ENCODE assay signal across 2 cellular contexts in the genomic region with DNA sequence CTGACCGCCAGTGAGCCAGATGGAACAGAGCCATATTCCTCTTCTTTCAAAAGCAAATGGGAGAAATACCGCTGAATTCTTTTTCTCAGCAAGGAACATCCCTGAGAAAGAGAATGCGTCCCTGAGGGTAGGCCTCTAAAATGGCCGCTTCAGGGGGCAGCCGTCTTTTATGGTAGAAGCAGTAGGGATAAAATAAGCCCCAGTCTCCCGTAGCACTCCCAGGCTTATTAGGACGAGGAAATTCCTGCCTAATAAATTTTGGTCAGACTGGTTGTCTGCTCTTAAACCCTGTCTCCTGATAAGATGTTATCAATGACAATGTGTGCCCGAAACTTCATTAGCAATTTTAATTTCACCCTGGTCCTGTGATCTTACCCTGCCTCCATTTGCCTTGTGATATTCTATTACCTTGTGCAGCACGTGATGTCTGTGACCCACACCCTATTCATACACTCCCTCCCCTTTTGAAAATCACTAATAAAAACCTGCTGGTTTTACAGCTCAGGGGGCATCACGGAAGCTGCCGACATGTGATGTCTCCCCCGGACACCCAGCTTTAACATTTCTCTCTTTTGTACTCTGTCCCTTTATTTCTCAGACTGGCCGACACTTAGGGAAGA.
TF ChIP-seq lines count a peak whose summit lies in the region.

No MANE protein-coding gene starts in this region.

TF ChIP-seq in H1, 55 proteins besides CTCF, POLR2A, EP300 and RAD21:
- TF ChIP-seq, protein P1, sequence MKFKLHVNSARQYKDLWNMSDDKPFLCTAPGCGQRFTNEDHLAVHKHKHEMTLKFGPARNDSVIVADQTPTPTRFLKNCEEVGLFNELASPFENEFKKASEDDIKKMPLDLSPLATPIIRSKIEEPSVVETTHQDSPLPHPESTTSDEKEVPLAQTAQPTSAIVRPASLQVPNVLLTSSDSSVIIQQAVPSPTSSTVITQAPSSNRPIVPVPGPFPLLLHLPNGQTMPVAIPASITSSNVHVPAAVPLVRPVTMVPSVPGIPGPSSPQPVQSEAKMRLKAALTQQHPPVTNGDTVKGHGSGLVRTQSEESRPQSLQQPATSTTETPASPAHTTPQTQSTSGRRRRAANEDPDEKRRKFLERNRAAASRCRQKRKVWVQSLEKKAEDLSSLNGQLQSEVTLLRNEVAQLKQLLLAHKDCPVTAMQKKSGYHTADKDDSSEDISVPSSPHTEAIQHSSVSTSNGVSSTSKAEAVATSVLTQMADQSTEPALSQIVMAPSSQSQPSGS (IDR thresholded peaks at IDR 0.05; ENCODE audit: low read length), result 0 out of 2 replicates have a peak, but pooled peaks have one; percentile 19
- TF ChIP-seq, protein P2, sequence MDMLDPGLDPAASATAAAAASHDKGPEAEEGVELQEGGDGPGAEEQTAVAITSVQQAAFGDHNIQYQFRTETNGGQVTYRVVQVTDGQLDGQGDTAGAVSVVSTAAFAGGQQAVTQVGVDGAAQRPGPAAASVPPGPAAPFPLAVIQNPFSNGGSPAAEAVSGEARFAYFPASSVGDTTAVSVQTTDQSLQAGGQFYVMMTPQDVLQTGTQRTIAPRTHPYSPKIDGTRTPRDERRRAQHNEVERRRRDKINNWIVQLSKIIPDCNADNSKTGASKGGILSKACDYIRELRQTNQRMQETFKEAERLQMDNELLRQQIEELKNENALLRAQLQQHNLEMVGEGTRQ (IDR thresholded peaks at IDR 0.05; ENCODE audit: low read length), result peak; percentile 75
- peak; percentile 87 for TF ChIP-seq YY1 (IDR thresholded peaks at IDR 0.05; ENCODE audit: low read depth, low read length)
- TF ChIP-seq, protein P3, sequence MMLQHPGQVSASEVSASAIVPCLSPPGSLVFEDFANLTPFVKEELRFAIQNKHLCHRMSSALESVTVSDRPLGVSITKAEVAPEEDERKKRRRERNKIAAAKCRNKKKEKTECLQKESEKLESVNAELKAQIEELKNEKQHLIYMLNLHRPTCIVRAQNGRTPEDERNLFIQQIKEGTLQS (IDR thresholded peaks at IDR 0.05; ENCODE audit: insufficient read depth, low read depth, low read length), result 0 out of 2 replicates have a peak, but pooled peaks have one; percentile 39

TF ChIP-seq in HepG2, 621 proteins besides CTCF, POLR2A, EP300 and RAD21:
- TF ChIP-seq, protein P4, sequence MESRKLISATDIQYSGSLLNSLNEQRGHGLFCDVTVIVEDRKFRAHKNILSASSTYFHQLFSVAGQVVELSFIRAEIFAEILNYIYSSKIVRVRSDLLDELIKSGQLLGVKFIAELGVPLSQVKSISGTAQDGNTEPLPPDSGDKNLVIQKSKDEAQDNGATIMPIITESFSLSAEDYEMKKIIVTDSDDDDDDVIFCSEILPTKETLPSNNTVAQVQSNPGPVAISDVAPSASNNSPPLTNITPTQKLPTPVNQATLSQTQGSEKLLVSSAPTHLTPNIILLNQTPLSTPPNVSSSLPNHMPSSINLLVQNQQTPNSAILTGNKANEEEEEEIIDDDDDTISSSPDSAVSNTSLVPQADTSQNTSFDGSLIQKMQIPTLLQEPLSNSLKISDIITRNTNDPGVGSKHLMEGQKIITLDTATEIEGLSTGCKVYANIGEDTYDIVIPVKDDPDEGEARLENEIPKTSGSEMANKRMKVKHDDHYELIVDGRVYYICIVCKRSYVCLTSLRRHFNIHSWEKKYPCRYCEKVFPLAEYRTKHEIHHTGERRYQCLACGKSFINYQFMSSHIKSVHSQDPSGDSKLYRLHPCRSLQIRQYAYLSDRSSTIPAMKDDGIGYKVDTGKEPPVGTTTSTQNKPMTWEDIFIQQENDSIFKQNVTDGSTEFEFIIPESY (CRISPR knock-in tag; IDR thresholded peaks at IDR 0.05), result 0 out of 2 replicates have a peak, but pooled peaks have one; percentile 5
